Comparison of ENCODE assay signal across 8 cellular contexts in genomic region chr7:75171219-75171810, GRCh38.
DNase-seq lines count a peak whose midpoint lies in the region; ATAC-seq lines count a peak whose summit lies in the region.
"Not testable (repeated sequence)": the region's sequence is repeated elsewhere in the genome, so short reads cannot be mapped to it uniquely, and the experiment has no call there.

No MANE protein-coding gene starts in this region.

- H3K36me3 Mint-ChIP-seq in stimulated activated effector memory CD8-positive, alpha-beta T cell treated with anti-CD3 and anti-CD28 coated beads, Interleukin-12 subunit alpha, Interleukin-12 subunit beta, amount 100 ng/mL, for 72 hours = not testable (repeated sequence)

- not testable (repeated sequence) for DNase-seq in Right ventricle myocardium superior; stimulated activated effector memory CD8-positive, alpha-beta T cell treated with anti-CD3 and anti-CD28 coated beads, Interleukin-12 subunit alpha, Interleukin-12 subunit beta, amount 100 ng/mL, for 72 hours (ENCODE audit: low spot score in 2 of 2)

- H3K9me3 Mint-ChIP-seq in stimulated activated effector memory CD8-positive, alpha-beta T cell treated with anti-CD3 and anti-CD28 coated beads, Interleukin-12 subunit alpha, Interleukin-12 subunit beta, amount 100 ng/mL, for 72 hours = not testable (repeated sequence)

- intact Hi-C loops in Right ventricle myocardium superior (cut with DNase I) = not testable (repeated sequence)

- peak; percentile 32 for ATAC-seq in GM18861 (IDR thresholded peaks at IDR 0.05; ENCODE audit: unreplicated experiment)
- peak; percentile 33 for ATAC-seq in GM19438 (IDR thresholded peaks at IDR 0.05; ENCODE audit: low read depth, unreplicated experiment)
- ATAC-seq in GM21619 (IDR thresholded peaks at IDR 0.05; ENCODE audit: unreplicated experiment) = peak; percentile 46
- ATAC-seq in HG02852 (IDR thresholded peaks at IDR 0.05; ENCODE audit: unreplicated experiment) = peak; percentile 29
- ATAC-seq in HG03135 (IDR thresholded peaks at IDR 0.05; ENCODE audit: unreplicated experiment) = peak; percentile 47
- ATAC-seq in HG03521 (IDR thresholded peaks at IDR 0.05; ENCODE audit: unreplicated experiment) = peak; percentile 46
- ATAC-seq in Right ventricle myocardium superior (ENCODE audit: poor library complexity) = peak; percentile 60
- peak; percentile 11 for ATAC-seq in stimulated activated effector memory CD8-positive, alpha-beta T cell treated with anti-CD3 and anti-CD28 coated beads, Interleukin-12 subunit alpha, Interleukin-12 subunit beta, amount 100 ng/mL, for 72 hours

- H3K4me1 Mint-ChIP-seq in stimulated activated effector memory CD8-positive, alpha-beta T cell treated with anti-CD3 and anti-CD28 coated beads, Interleukin-12 subunit alpha, Interleukin-12 subunit beta, amount 100 ng/mL, for 72 hours = not testable (repeated sequence)

- H3K27ac Mint-ChIP-seq in stimulated activated effector memory CD8-positive, alpha-beta T cell treated with anti-CD3 and anti-CD28 coated beads, Interleukin-12 subunit alpha, Interleukin-12 subunit beta, amount 100 ng/mL, for 72 hours = not testable (repeated sequence)

- not testable (repeated sequence) for H3K4me3 Mint-ChIP-seq in stimulated activated effector memory CD8-positive, alpha-beta T cell treated with anti-CD3 and anti-CD28 coated beads, Interleukin-12 subunit alpha, Interleukin-12 subunit beta, amount 100 ng/mL, for 72 hours
